In genomic region chr7:32793053-32793452, GRCh38 we compare ENCODE assay signal across 2 cellular contexts.
A peak's percentile ranks its signal among the peaks of the same experiment; 100 is the strongest.
DNase-seq lines count a peak whose midpoint lies in the region; ATAC-seq, FAIRE-seq and TF ChIP-seq lines count a peak whose summit lies in the region.
"Not testable (repeated sequence)": the region's sequence is repeated elsewhere in the genome, so short reads cannot be mapped to it uniquely, and the experiment has no call there.

No MANE protein-coding gene starts in this region.

- not testable (repeated sequence) for H3K9me1 ChIP-seq in K562 (ENCODE audit: control insufficient read depth, insufficient read depth, low read length)

- intact Hi-C loops in K562 (cut with micrococcal nuclease): not testable (repeated sequence)

- H3K9ac ChIP-seq in K562 (ENCODE audit: insufficient read depth in 1 of 2, low read depth in 2 of 2, low read length in 2 of 2): not testable (repeated sequence)

- WGBS in K562 (ENCODE audit: insufficient coverage, low coverage, missing lambda C conversion rate): 8% methylated on average over 1 of the region's 5 CpGs

- POLR2A ChIA-PET in HEK293 (lab: Yijun Ruan, JAX); K562 (lab: Yijun Ruan, JAX): not testable (repeated sequence)

- not testable (repeated sequence) for FAIRE-seq in K562 (lab: Jason Lieb, UNC)

- not testable (repeated sequence) for ATAC-seq in K562

- H3K9me3 ChIP-seq in HEK293 (ENCODE audit: control insufficient read depth, insufficient read depth, low read depth, low read length); K562 (replicated peaks; ENCODE audit: control insufficient read depth, insufficient read depth, low read depth, low read length): not testable (repeated sequence)

- not testable (repeated sequence) for TF ChIP-seq CTCF in HEK293 (tag by site-specific recombination; IDR thresholded peaks at IDR 0.05); K562 (IDR thresholded peaks at IDR 0.05 in 2 of 3, conservative IDR thresholded peaks at IDR 0.05 in 1 of 3; ENCODE audit: insufficient read depth in 2 of 3, low read depth in 1 of 3, low read length in 3 of 3)

- not testable (repeated sequence) for TF ChIP-seq POLR2A in K562 (conservative IDR thresholded peaks at IDR 0.05)

- not testable (repeated sequence) for H3K4me1 ChIP-seq in HEK293 (ENCODE audit: control insufficient read depth, insufficient read depth, low read length); K562 (replicated peaks in 1 of 2; ENCODE audit: control insufficient read depth in 2 of 2, insufficient read depth in 2 of 2, low read length in 2 of 2)

- not testable (repeated sequence) for H3K27ac ChIP-seq in HEK293 (ENCODE audit: extremely low read depth, low read depth, low read length); K562 (ENCODE audit: extremely low read depth, low read depth, low read length)

- not testable (repeated sequence) for H4K20me1 ChIP-seq in K562 (replicated peaks; ENCODE audit: control insufficient read depth, insufficient read depth, low read length)

- TF ChIP-seq RAD21 in K562 (CRISPR knock-in tag; conservative IDR thresholded peaks at IDR 0.05 in 1 of 2, IDR thresholded peaks at IDR 0.05 in 1 of 2): not testable (repeated sequence)

- H3K4me3 ChIP-seq in HEK293 (ENCODE audit: low read depth, low read length); K562: not testable (repeated sequence)

- H3K79me2 ChIP-seq in K562 (ENCODE audit: control insufficient read depth, insufficient read depth, low read length): not testable (repeated sequence)

- not testable (repeated sequence) for H3K27me3 ChIP-seq in K562 (ENCODE audit: control insufficient read depth in 2 of 2, insufficient read depth in 2 of 2, low read length in 2 of 2)

- DNase-seq in K562 (ENCODE audit: extremely low read depth in 1 of 4, low spot score in 3 of 4): not testable (repeated sequence)

- in situ Hi-C loops in K562 (cut with MboI): loop anchor here (25.0 kb wide), 2 partner anchors 1056 to 1144 kb away; no protein-coding TSS in a partner anchor

- CTCF ChIA-PET in HEK293 (lab: Yijun Ruan, JAX); K562 (lab: Yijun Ruan, JAX; ENCODE audit: low intra/inter-chr PET ratio): not testable (repeated sequence)

- TF ChIP-seq EP300 in K562 (IDR thresholded peaks at IDR 0.05; ENCODE audit: low read length): not testable (repeated sequence)

- H3K4me2 ChIP-seq in K562 (ENCODE audit: insufficient read depth, low read length): not testable (repeated sequence)

- BruUV-seq in K562 (replicated peaks; lab: Mats Ljungman, UMichigan): not testable (repeated sequence)

- H3K36me3 ChIP-seq in HEK293 (ENCODE audit: control insufficient read depth in 2 of 2, insufficient read depth in 1 of 2, low read length in 2 of 2); K562 (ENCODE audit: control insufficient read depth, insufficient read depth, low read length): not testable (repeated sequence)

- H2AFZ ChIP-seq in K562 (ENCODE audit: low read depth, low read length): not testable (repeated sequence)

TF ChIP-seq in HEK293, 187 proteins besides CTCF, POLR2A, EP300 and RAD21:
- peak; percentile 69 for TF ChIP-seq ZNF146 (tag by site-specific recombination; IDR thresholded peaks at IDR 0.05)

TF ChIP-seq in K562, 482 proteins besides CTCF, POLR2A, EP300 and RAD21:
- TF ChIP-seq BCOR (IDR thresholded peaks at IDR 0.05) (peak; percentile 50; the same call in 1 of the 2 replicates), NFIC (IDR thresholded peaks at IDR 0.05) (peak; percentile 68), NFIX (CRISPR knock-in tag; IDR thresholded peaks at IDR 0.05; ENCODE audit: low read depth) (peak; percentile 4; the same call in 1 of the 2 replicates)
